ENCODE assay signal across 26 cellular contexts in genomic region chr9:137522746-137523455, GRCh38.
"Had no signal": no experiment of that assay in that cellular context is flagged by ENCODE, and none has a peak within 500 bp of the region (broad histone marks: within the 10 kb centered on the region; RNA-seq: fewer than 3 reads in every experiment).

No MANE protein-coding gene starts in this region.

- ATAC-seq: foreskin keratinocyte; gastroesophageal sphincter; left lobe of liver; naive thymus-derived CD8-positive, alpha-beta T cell; right lobe of liver; stimulated activated naive CD8-positive, alpha-beta T cell treated with anti-CD3 and anti-CD28 coated beads, Interleukin-15, amount 100 ng/mL, for 72 hours had no signal

- H3K9me3 Mint-ChIP-seq: central memory CD8-positive, alpha-beta T cell; dendritic cell treated with granulocyte-macrophage colony-stimulating factor and Interleukin-4, amounts not matched to agents 40 ng/mL and 50 ng/mL, for 4 days; endodermal cell; naive thymus-derived CD8-positive, alpha-beta T cell; stimulated activated naive CD8-positive, alpha-beta T cell treated with anti-CD3 and anti-CD28 coated beads, Interleukin-15, amount 100 ng/mL, for 72 hours had no signal

- H3K27me3 ChIP-seq: colonic mucosa, esophagus muscularis mucosa, foreskin keratinocyte, gastroesophageal sphincter, heart left ventricle, hepatocyte, neutrophil, right lobe of liver, suprapubic skin, transverse colon had no signal

- H3K36me3 ChIP-seq: colonic mucosa, neutrophil, transverse colon had no signal

- H3K4me1 Mint-ChIP-seq: endodermal cell had no signal

- H3K27me3 Mint-ChIP-seq: central memory CD8-positive, alpha-beta T cell; naive thymus-derived CD8-positive, alpha-beta T cell; stimulated activated naive CD8-positive, alpha-beta T cell treated with anti-CD3 and anti-CD28 coated beads, Interleukin-15, amount 100 ng/mL, for 72 hours had no signal

- H3K9me3 ChIP-seq: colonic mucosa, esophagus muscularis mucosa, gastroesophageal sphincter, heart left ventricle, neutrophil, right lobe of liver, suprapubic skin, transverse colon had no signal

- DNase-seq: colonic mucosa; effector CD8-positive, alpha-beta T cell; endodermal cell; foreskin keratinocyte; heart left ventricle; naive thymus-derived CD8-positive, alpha-beta T cell; nephron progenitor cell; right lobe of liver; small intestine; stimulated activated CD4-positive, alpha-beta T cell treated with anti-CD3 and anti-CD28 coated beads, Interleukin-15, amount 100 ng/mL, for 24 hours; stimulated activated CD4-positive, alpha-beta T cell treated with anti-CD3 and anti-CD28 coated beads, Interleukin-2, amount 100 ng/mL, for 48 hours; stimulated activated CD8-positive, alpha-beta memory T cell treated with anti-CD3 and anti-CD28 coated beads, Interleukin-4, amount 100 ng/mL, for 48 hours; stimulated activated naive CD4-positive, alpha-beta T cell; stimulated activated naive CD8-positive, alpha-beta T cell treated with anti-CD3 and anti-CD28 coated beads, Interleukin-15, amount 100 ng/mL, for 72 hours; transverse colon had no signal

- H3K4me3 ChIP-seq: colonic mucosa, esophagus muscularis mucosa, gastroesophageal sphincter, heart left ventricle, hepatocyte, right lobe of liver, suprapubic skin, transverse colon had no signal

- H3K27ac Mint-ChIP-seq: dendritic cell treated with granulocyte-macrophage colony-stimulating factor and Interleukin-4, amounts not matched to agents 40 ng/mL and 50 ng/mL, for 4 days; endodermal cell; naive thymus-derived CD8-positive, alpha-beta T cell; nephron progenitor cell; progenitor cell of endocrine pancreas had no signal

- H3K4me3 Mint-ChIP-seq: central memory CD8-positive, alpha-beta T cell; dendritic cell treated with granulocyte-macrophage colony-stimulating factor and Interleukin-4, amounts not matched to agents 40 ng/mL and 50 ng/mL, for 4 days; endodermal cell; nephron progenitor cell; stimulated activated naive CD8-positive, alpha-beta T cell treated with anti-CD3 and anti-CD28 coated beads, Interleukin-15, amount 100 ng/mL, for 72 hours had no signal

- H3K27ac ChIP-seq: colonic mucosa, epithelial cell of prostate, esophagus muscularis mucosa, foreskin keratinocyte, gastroesophageal sphincter, heart left ventricle, hepatocyte, neutrophil, parathyroid adenoma, right lobe of liver, suprapubic skin, transverse colon had no signal

- H3K4me1 ChIP-seq: colonic mucosa, foreskin keratinocyte, gastroesophageal sphincter, heart left ventricle, parathyroid adenoma, right lobe of liver, suprapubic skin had no signal

- H3K36me3 Mint-ChIP-seq: naive thymus-derived CD8-positive, alpha-beta T cell had no signal
